ENCODE assay signal across 28 cellular contexts in genomic region chr1:184499626-184500025, GRCh38.
DNase-seq lines count a peak whose midpoint lies in the region; ATAC-seq and TF ChIP-seq lines count a peak whose summit lies in the region.
"Had no signal": no experiment of that assay in that cellular context is flagged by ENCODE, and none has a peak within 500 bp of the region (broad histone marks: within the 10 kb centered on the region; RNA-seq: fewer than 3 reads in every experiment).

No MANE protein-coding gene starts in this region.

- H3K9me3 ChIP-seq in HEK293 (ENCODE audit: control insufficient read depth, insufficient read depth, low read depth, low read length): no peaks in the 10 kb centered on the region
- H3K9me3 ChIP-seq in WERI-Rb-1 (ENCODE audit: severe bottlenecking): no peaks in the 10 kb centered on the region
- H3K9me3 ChIP-seq in SJCRH30 (replicated peaks): no peaks in the 10 kb centered on the region
- H3K9me3 ChIP-seq: BLaER1 treated with 17β-estradiol and CSF1 and Interleukin-3, amounts not matched to agents 10 nM and 100 nM; breast epithelium; transverse colon had no signal

- POLR2A ChIA-PET in HEK293 (lab: Yijun Ruan, JAX): no interaction called here

- DNase-seq in AG09309 (ENCODE audit: low read depth) (peak; percentile 23), WERI-Rb-1 (peak; percentile 52), iris pigment epithelial cell (ENCODE audit: low read depth) (peak; percentile 84), occipital lobe (lab: John Stamatoyannopoulos, UW) (no peak), SJCRH30 (no peak)
- DNase-seq: activated CD4-positive, alpha-beta T cell treated with anti-CD3 and anti-CD28 coated beads for 36 hours; activated naive CD4-positive, alpha-beta T cell treated with anti-CD3 and anti-CD28 coated beads, Interleukin-2, amount 50 U/mL, for 16 hours; anterior cingulate cortex; DMS153; glutamatergic neuron; H7; Kasumi-1; kidney; left ventricle myocardium superior; MV-4-11; naive B cell; NCI-H1436; NCI-H2081; NCI-H446; OCI-M1; stimulated activated CD4-positive, alpha-beta T cell treated with anti-CD3 and anti-CD28 coated beads, Interleukin-15, amount 100 ng/mL, for 24 hours; transverse colon had no signal

- H3K27ac ChIP-seq in HEK293 (ENCODE audit: extremely low read depth, low read depth, low read length) (no peak overlapping the region), WERI-Rb-1 (peak overlapping the region; percentile 50), SJCRH30 (no peak overlapping the region)
- H3K27ac ChIP-seq: BLaER1 treated with 17β-estradiol and CSF1 and Interleukin-3, amounts not matched to agents 10 nM and 100 nM; breast epithelium; transverse colon had no signal

- TF ChIP-seq CTCF in AG09309 (IDR thresholded peaks at IDR 0.05; ENCODE audit: control insufficient read depth, insufficient read depth, low read depth, low read length, missing control alignments) (no peak), HEK293 (tag by site-specific recombination; IDR thresholded peaks at IDR 0.05) (no peak), WERI-Rb-1 (IDR thresholded peaks at IDR 0.05; ENCODE audit: low read depth, low read length) (no peak)

- H3K4me1 ChIP-seq in HEK293 (ENCODE audit: control insufficient read depth, insufficient read depth, low read length) (no peaks in the 10 kb centered on the region), SJCRH30 (no peaks in the 10 kb centered on the region; the same call in 1 of the 2 replicates)

- H3K36me3 ChIP-seq in HEK293 (ENCODE audit: control insufficient read depth in 2 of 2, insufficient read depth in 1 of 2, low read length in 2 of 2) (no peaks in the 10 kb centered on the region), WERI-Rb-1 (no peaks in the 10 kb centered on the region), SJCRH30 (no peaks in the 10 kb centered on the region)
- H3K36me3 ChIP-seq: breast epithelium, transverse colon had no signal

- ATAC-seq in GM19324 (IDR thresholded peaks at IDR 0.05; ENCODE audit: low FRiP score, unreplicated experiment) (no peak), HG03039 (IDR thresholded peaks at IDR 0.05; ENCODE audit: unreplicated experiment) (no peak)
- ATAC-seq: activated CD4-positive, alpha-beta T cell treated with anti-CD3 and anti-CD28 coated beads for 36 hours; left ventricle myocardium superior; stimulated activated effector memory CD8-positive, alpha-beta T cell treated with anti-CD3 and anti-CD28 coated beads, Interleukin-12 subunit alpha, Interleukin-12 subunit beta, amount 100 ng/mL, for 72 hours had no signal

- CTCF ChIA-PET in HEK293 (lab: Yijun Ruan, JAX): no interaction called here

- H3K27me3 ChIP-seq in WERI-Rb-1 (ENCODE audit: insufficient read depth, low read depth, severe bottlenecking): no peaks in the 10 kb centered on the region
- no peaks in the 10 kb centered on the region for H3K27me3 ChIP-seq in SJCRH30
- H3K27me3 ChIP-seq: BLaER1 treated with 17β-estradiol and CSF1 and Interleukin-3, amounts not matched to agents 10 nM and 100 nM; breast epithelium; transverse colon had no signal

- H3K4me3 ChIP-seq in AG09309 (ENCODE audit: control insufficient read depth, low read depth, low read length) (no peak overlapping the region), HEK293 (ENCODE audit: low read depth, low read length) (no peak overlapping the region), WERI-Rb-1 (ENCODE audit: low read depth, low read length) (no peak overlapping the region), SJCRH30 (no peak overlapping the region)
- H3K4me3 ChIP-seq: BLaER1 treated with 17β-estradiol and CSF1 and Interleukin-3, amounts not matched to agents 10 nM and 100 nM; breast epithelium; transverse colon had no signal

TF ChIP-seq in HEK293, 187 proteins besides CTCF, POLR2A, EP300 and RAD21:
- TF ChIP-seq, protein P1, sequence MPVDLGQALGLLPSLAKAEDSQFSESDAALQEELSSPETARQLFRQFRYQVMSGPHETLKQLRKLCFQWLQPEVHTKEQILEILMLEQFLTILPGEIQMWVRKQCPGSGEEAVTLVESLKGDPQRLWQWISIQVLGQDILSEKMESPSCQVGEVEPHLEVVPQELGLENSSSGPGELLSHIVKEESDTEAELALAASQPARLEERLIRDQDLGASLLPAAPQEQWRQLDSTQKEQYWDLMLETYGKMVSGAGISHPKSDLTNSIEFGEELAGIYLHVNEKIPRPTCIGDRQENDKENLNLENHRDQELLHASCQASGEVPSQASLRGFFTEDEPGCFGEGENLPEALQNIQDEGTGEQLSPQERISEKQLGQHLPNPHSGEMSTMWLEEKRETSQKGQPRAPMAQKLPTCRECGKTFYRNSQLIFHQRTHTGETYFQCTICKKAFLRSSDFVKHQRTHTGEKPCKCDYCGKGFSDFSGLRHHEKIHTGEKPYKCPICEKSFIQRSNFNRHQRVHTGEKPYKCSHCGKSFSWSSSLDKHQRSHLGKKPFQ (tag by site-specific recombination; IDR thresholded peaks at IDR 0.05): no peak
- TF ChIP-seq ZNF341 (tag by site-specific recombination; IDR thresholded peaks at IDR 0.05; ENCODE audit: low read depth): 0 out of 2 replicates have a peak, but pooled peaks have one; percentile 18
TF ChIP-seq in HEK293: peak in this region for 1.

Comparison
In these comparisons a context has a peak if more than half of its experiments do, and no peak if none do; other contexts are left out.
1. DNase-seq: peak in AG09309 (single experiment), WERI-Rb-1 (single experiment) and iris pigment epithelial cell (single experiment); none in occipital lobe (single experiment) and SJCRH30 (0 of 2).